ENCODE assay signal across 8 cellular contexts in genomic region chr13:110869231-110869804, GRCh38. TPM values are rescaled to one million over a fixed set of nuclear protein-coding genes. Genes with fewer than 3 reads are reported as not detected.
A peak's percentile ranks its signal among the peaks of the same experiment; 100 is the strongest.
DNase-seq lines count a peak whose midpoint lies in the region; ATAC-seq, FAIRE-seq and TF ChIP-seq lines count a peak whose summit lies in the region.

No MANE protein-coding gene starts in this region.

- H4K20me1 ChIP-seq in astrocyte (ENCODE audit: insufficient read depth, low read length) = no peaks in the 10 kb centered on the region

- H3K27ac Mint-ChIP-seq in astrocyte (ENCODE audit: unreplicated experiment) = peak overlapping the region; percentile 94
- no peak overlapping the region for H3K27ac Mint-ChIP-seq in activated T-cell treated with anti-CD3 and anti-CD28 coated beads, Interleukin-2, amount 50 U/mL, for 24 hours

- H3K4me1 ChIP-seq in astrocyte (ENCODE audit: insufficient read depth, low read length) = peaks cover 18% of the 10 kb centered on the region
- peaks cover 10 to 15% of the 10 kb centered on the region in 2 donors for H3K4me1 ChIP-seq in kidney (ENCODE audit: control insufficient read depth in 1 of 2, insufficient read depth in 1 of 2, low read depth in 1 of 2, low read length in 2 of 2)

- H3K9ac ChIP-seq in astrocyte (ENCODE audit: low read length) (peak overlapping the region; percentile 88), kidney (ENCODE audit: low read length in 2 of 2) (peak overlapping the region in 1 of 2 donors; percentile 86)

- no peaks in the 10 kb centered on the region for H3K79me2 ChIP-seq in astrocyte (ENCODE audit: insufficient read depth, low read length)

- H3K4me1 Mint-ChIP-seq in astrocyte (ENCODE audit: low read depth, unreplicated experiment) = peaks cover 17% of the 10 kb centered on the region
- peaks cover 3% of the 10 kb centered on the region for H3K4me1 Mint-ChIP-seq in activated T-cell treated with anti-CD3 and anti-CD28 coated beads, Interleukin-2, amount 50 U/mL, for 24 hours (ENCODE audit: low read depth)

- H3K36me3 Mint-ChIP-seq in astrocyte (ENCODE audit: low read depth, unreplicated experiment) = no peaks in the 10 kb centered on the region
- H3K36me3 Mint-ChIP-seq in activated T-cell treated with anti-CD3 and anti-CD28 coated beads, Interleukin-2, amount 50 U/mL, for 24 hours (ENCODE audit: low read depth) = no peaks in the 10 kb centered on the region

- H2AFZ ChIP-seq in astrocyte (ENCODE audit: low read depth, low read length) = peak overlapping the region; percentile 78

- no peaks in the 10 kb centered on the region for H3K27me3 ChIP-seq in astrocyte (ENCODE audit: insufficient read depth, low read length)

- H3K4me3 Mint-ChIP-seq in astrocyte (ENCODE audit: unreplicated experiment) = no peak overlapping the region
- H3K4me3 Mint-ChIP-seq in activated T-cell treated with anti-CD3 and anti-CD28 coated beads, Interleukin-2, amount 50 U/mL, for 24 hours = no peak overlapping the region

- no peak for ATAC-seq in GM21447 (IDR thresholded peaks at IDR 0.05; ENCODE audit: unreplicated experiment)

- intact Hi-C loops in kidney (cut with DNase I) = no loop called here

- H3K27me3 Mint-ChIP-seq in astrocyte (ENCODE audit: low read depth, unreplicated experiment) = peaks cover 4% of the 10 kb centered on the region
- peaks cover 70% of the 10 kb centered on the region for H3K27me3 Mint-ChIP-seq in activated T-cell treated with anti-CD3 and anti-CD28 coated beads, Interleukin-2, amount 50 U/mL, for 24 hours

- H3K4me2 ChIP-seq in astrocyte (ENCODE audit: low read length) = peak overlapping the region; percentile 86

- H3K9me3 ChIP-seq in astrocyte (ENCODE audit: insufficient read depth, low read depth, low read length) (peaks cover 4% of the 10 kb centered on the region), kidney (ENCODE audit: control insufficient read depth in 1 of 2, low read length in 2 of 2) (no peaks in the 10 kb centered on the region)

- H3K9me3 Mint-ChIP-seq in astrocyte (ENCODE audit: unreplicated experiment) = peaks cover under 1% of the 10 kb centered on the region
- no peaks in the 10 kb centered on the region for H3K9me3 Mint-ChIP-seq in activated T-cell treated with anti-CD3 and anti-CD28 coated beads, Interleukin-2, amount 50 U/mL, for 24 hours

- DNase-seq in HT-29 (ENCODE audit: low spot score) (peak; percentile 70), astrocyte (ENCODE audit: low read depth) (peak; percentile 13), kidney (peak; percentile 65), substantia nigra (lab: John Stamatoyannopoulos, UW) (peak in 1 of 49 donors; percentile 23), amniotic stem cell (lab: John Stamatoyannopoulos, UW) (no peak), NCI-H748 treated with DMSO at 0.1 percent for 48 hours (lab: John Stamatoyannopoulos, UW) (no peak)
- no peak for DNase-seq in activated T-cell treated with anti-CD3 and anti-CD28 coated beads, Interleukin-2, amount 50 U/mL, for 24 hours

- no peaks in the 10 kb centered on the region for H3K36me3 ChIP-seq in astrocyte (ENCODE audit: insufficient read depth, low read length)
- H3K36me3 ChIP-seq in kidney (ENCODE audit: control insufficient read depth in 1 of 2, insufficient read depth in 2 of 2, low read length in 2 of 2) = no peaks in the 10 kb centered on the region

- H3K4me3 ChIP-seq in astrocyte (ENCODE audit: insufficient read depth, low read depth, low read length) (peak overlapping the region; percentile 57), kidney (ENCODE audit: low read length in 2 of 2) (peak overlapping the region; percentile 55 to 57)

- FAIRE-seq in astrocyte (lab: Jason Lieb, UNC) (peak; percentile 29), kidney (lab: Jason Lieb, UNC) (no peak)

- TF ChIP-seq CTCF in astrocyte (IDR thresholded peaks at IDR 0.05; ENCODE audit: insufficient read depth, low read depth, low read length) (no peak), kidney (IDR thresholded peaks at IDR 0.05; ENCODE audit: borderline replicate concordance, extremely low read depth, insufficient read depth) (no peak)

- H3K27ac ChIP-seq in astrocyte (ENCODE audit: low read depth, low read length) = peak overlapping the region; percentile 95
- peak overlapping the region; percentile 88 to 94 for H3K27ac ChIP-seq in kidney (ENCODE audit: low read depth in 2 of 2, low read length in 2 of 2)
- peak overlapping the region; percentile 35 for H3K27ac ChIP-seq in substantia nigra (ENCODE audit: low read depth, low read length, poor library complexity, severe bottlenecking)

RNA-seq across cellular contexts. Expression of gene ANKRD10, which starts 45.6 kb away (rescaled TPM):
- total RNA-seq in HT-29 (2014; rRNA removed; shearing (Covaris generic)) = 279 and 308 TPM in 2 replicates
- total RNA-seq in astrocyte (118 and 157 TPM in 2 replicates), kidney (159 TPM)
- 64.9 TPM for polyA plus RNA-seq in kidney (ENCODE audit: insufficient read depth, low read depth, low replicate concordance)

Comparison
In these comparisons a context has a peak if more than half of its experiments do, and no peak if none do; other contexts are left out.
1. DNase-seq: peak in HT-29 (single experiment), astrocyte (single experiment) and kidney (single experiment); none in activated T-cell treated with anti-CD3 and anti-CD28 coated beads, Interleukin-2, amount 50 U/mL, for 24 hours (single experiment), amniotic stem cell (single experiment) and NCI-H748 treated with DMSO at 0.1 percent for 48 hours (single experiment).
2. H3K27ac ChIP-seq: peak in every context shown above with its lines; median percentile 95 in astrocyte; 91 in kidney; 35 in substantia nigra.